9 cellular contexts compared by ENCODE assay signal in the genomic region with DNA sequence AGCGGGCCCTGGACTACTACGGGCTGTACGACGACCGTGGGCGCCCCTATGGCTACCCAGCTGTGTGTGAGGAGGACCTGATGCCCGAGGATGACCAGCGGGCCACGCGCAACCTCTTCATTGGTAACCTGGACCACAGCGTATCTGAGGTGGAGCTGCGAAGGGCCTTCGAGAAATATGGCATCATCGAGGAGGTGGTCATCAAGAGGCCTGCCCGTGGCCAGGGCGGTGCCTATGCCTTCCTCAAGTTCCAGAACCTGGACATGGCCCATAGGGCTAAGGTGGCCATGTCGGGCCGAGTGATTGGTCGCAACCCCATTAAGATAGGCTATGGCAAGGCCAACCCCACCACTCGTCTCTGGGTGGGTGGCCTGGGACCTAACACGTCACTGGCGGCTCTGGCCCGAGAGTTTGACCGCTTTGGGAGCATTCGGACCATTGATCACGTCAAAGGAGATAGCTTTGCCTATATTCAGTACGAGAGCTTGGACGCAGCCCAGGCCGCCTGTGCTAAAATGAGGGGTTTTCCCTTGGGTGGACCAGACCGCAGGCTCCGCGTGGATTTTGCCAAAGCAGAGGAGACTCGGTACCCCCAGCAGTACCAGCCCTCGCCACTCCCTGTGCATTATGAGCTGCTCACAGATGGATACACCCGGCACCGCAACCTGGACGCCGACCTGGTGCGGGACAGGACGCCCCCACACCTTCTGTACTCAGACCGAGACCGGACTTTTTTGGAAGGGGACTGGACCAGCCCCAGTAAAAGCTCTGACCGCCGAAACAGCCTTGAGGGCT. TPM values are rescaled to one million over a fixed set of nuclear protein-coding genes. Genes with fewer than 3 reads are reported as not detected.
A peak's percentile ranks its signal among the peaks of the same experiment; 100 is the strongest.
DNase-seq lines count a peak whose midpoint lies in the region; ATAC-seq, FAIRE-seq and TF ChIP-seq lines count a peak whose summit lies in the region.
"Had no signal": no experiment of that assay in that cellular context is flagged by ENCODE, and none has a peak within 500 bp of the region (broad histone marks: within the 10 kb centered on the region; RNA-seq: fewer than 3 reads in every experiment).

No MANE protein-coding gene starts in this region.

- H4K20me1 ChIP-seq in DOHH2 (ENCODE audit: control insufficient read depth, insufficient read depth, low read depth, low read length): peaks cover 16% of the 10 kb centered on the region

- H3K27ac Mint-ChIP-seq in T-cell: peak overlapping the region; percentile 52 to 73

- H3K27me3 ChIP-seq in DOHH2 (ENCODE audit: control insufficient read depth, low read length): no peaks in the 10 kb centered on the region
- H3K27me3 ChIP-seq in parathyroid adenoma (ENCODE audit: control insufficient read depth, insufficient read depth, low read length): no peaks in the 10 kb centered on the region

- no peaks in the 10 kb centered on the region for H3K9me2 ChIP-seq in DOHH2 (replicated peaks; ENCODE audit: control insufficient read depth, low read length)

- H3K4me3 Mint-ChIP-seq in T-cell: peak overlapping the region; percentile 74 to 81 (median 75)

- H3K9me3 ChIP-seq in DOHH2 (ENCODE audit: control insufficient read depth, insufficient read depth, low read length) (no peaks in the 10 kb centered on the region), parathyroid adenoma (ENCODE audit: control insufficient read depth, low read length) (no peaks in the 10 kb centered on the region)

- TF ChIP-seq CTCF in DOHH2 (IDR thresholded peaks at IDR 0.05; ENCODE audit: low read depth, low read length, poor library complexity, severe bottlenecking) (no peak), fibroblast of the aortic adventitia (IDR thresholded peaks at IDR 0.05; ENCODE audit: insufficient read depth, low read length) (no peak), parathyroid adenoma (IDR thresholded peaks at IDR 0.05) (no peak)

- H3K27ac ChIP-seq in DOHH2 (ENCODE audit: low read depth, low read length) (no peak overlapping the region), parathyroid adenoma (peak overlapping the region; percentile 62)

- peak overlapping the region; percentile 88 for H3K4me3 ChIP-seq in DOHH2 (ENCODE audit: low read length)
- H3K4me3 ChIP-seq in fibroblast of the aortic adventitia (ENCODE audit: low read depth, low read length): peak overlapping the region; percentile 76
- peak overlapping the region; percentile 69 for H3K4me3 ChIP-seq in parathyroid adenoma (ENCODE audit: low read depth, low read length)

- H3K36me3 Mint-ChIP-seq in T-cell: peaks cover 30% of the 10 kb centered on the region

- ATAC-seq in T-cell (replicated peaks in 1 of 4): no peak

- H3K36me3 ChIP-seq in DOHH2 (ENCODE audit: control insufficient read depth, low read length) (peaks cover 92% of the 10 kb centered on the region), parathyroid adenoma (ENCODE audit: control insufficient read depth, insufficient read depth, low read length) (no peaks in the 10 kb centered on the region)

- DNase-seq in T-cell (no peak), fibroblast of the aortic adventitia (ENCODE audit: low read depth) (no peak), frontal cortex (ENCODE audit: low spot score in 2 of 2) (no peak), SIG-M5 (lab: John Stamatoyannopoulos, UW) (no peak), RCC 7860 (ENCODE audit: low spot score) (no peak), SKM-1 treated with dmso at 0.1 percent for 144 hours (lab: John Stamatoyannopoulos, UW; ENCODE audit: unreplicated experiment) (no peak)

- peaks cover 35% of the 10 kb centered on the region for H3F3A ChIP-seq in DOHH2 (ENCODE audit: control insufficient read depth, insufficient read depth)

- CTCF ChIA-PET in T-cell (lab: Charles Lee): interaction anchor here (0.5 to 0.8 kb wide), 2 partner anchors 60 to 955 kb away, joined by 3 read pairs; no protein-coding TSS in a partner anchor

- H3K4me2 ChIP-seq in DOHH2 (ENCODE audit: low read length) (peak overlapping the region; percentile 80), parathyroid adenoma (ENCODE audit: low read length) (peak overlapping the region; percentile 74)

- POLR2A ChIA-PET in T-cell (lab: Charles Lee): no interaction called here

- H3K79me2 ChIP-seq in DOHH2 (ENCODE audit: control insufficient read depth, low read length) (peaks cover 91% of the 10 kb centered on the region), parathyroid adenoma (peaks cover 18% of the 10 kb centered on the region)

- no peak for FAIRE-seq in frontal cortex (lab: Jason Lieb, UNC)
- FAIRE-seq in RCC 7860 (lab: Jason Lieb, UNC): no peak
- FAIRE-seq: TTC549 had no signal

- no peak overlapping the region for H2AFZ ChIP-seq in parathyroid adenoma

- no peaks in the 10 kb centered on the region for H3K9me3 Mint-ChIP-seq in T-cell

- H3K4me1 ChIP-seq in DOHH2 (ENCODE audit: control insufficient read depth, low read length) (peaks cover 60% of the 10 kb centered on the region), parathyroid adenoma (peaks cover 21% of the 10 kb centered on the region)

- no peaks in the 10 kb centered on the region for H3K27me3 Mint-ChIP-seq in T-cell

- H3K9ac ChIP-seq in parathyroid adenoma: no peak overlapping the region

- H3K4me1 Mint-ChIP-seq in T-cell: peaks cover 54 to 79% (median 72%) of the 10 kb centered on the region in 3 donors

RNA-seq across cellular contexts. Expression of gene RBM15B, which starts 1.4 kb away (rescaled TPM):
- 10 to 100 TPM; 29.2 to 41.3 (median 38.4) TPM for total RNA-seq in T-cell
- total RNA-seq in fibroblast of the aortic adventitia (ENCODE audit: low replicate concordance): 28.6 and 32.5 TPM in 2 replicates
- total RNA-seq in frontal cortex: 31.0 TPM

RNA-seq across cellular contexts. Expression of gene MANF, which starts 7.4 kb away (rescaled TPM):
- total RNA-seq in T-cell: 10 to 100 TPM; 36.4 to 71.9 (median 56.7) TPM
- 64.5 and 68.3 TPM in 2 replicates for total RNA-seq in fibroblast of the aortic adventitia (ENCODE audit: low replicate concordance)
- total RNA-seq in frontal cortex: 33.8 TPM
